ENCODE assay signal across 2 cellular contexts in the genomic region with DNA sequence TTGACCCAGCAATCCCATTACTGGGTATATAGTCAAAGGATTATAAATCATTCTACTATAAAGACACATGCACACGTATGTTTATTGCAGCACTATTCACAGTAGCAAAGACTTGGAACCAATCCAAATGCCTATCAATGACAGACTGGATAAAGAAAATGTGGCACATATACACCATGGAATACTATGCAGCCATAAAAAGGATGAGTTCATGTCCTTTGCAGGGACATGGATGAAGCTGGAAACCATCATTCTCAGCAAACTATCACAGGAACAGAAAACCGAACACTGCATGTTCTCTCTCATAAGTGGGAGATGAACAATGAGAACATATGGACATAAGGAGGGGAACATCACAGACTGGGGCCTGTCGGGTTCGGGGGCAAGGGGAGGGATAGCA.
TF ChIP-seq lines count a peak whose summit lies in the region.
"Not testable (repeated sequence)": the region's sequence is repeated elsewhere in the genome, so short reads cannot be mapped to it uniquely, and the experiment has no call there.

No MANE protein-coding gene starts in this region.

- not testable (repeated sequence) for H3K36me3 ChIP-seq in HEK293 (ENCODE audit: control insufficient read depth in 2 of 2, insufficient read depth in 1 of 2, low read length in 2 of 2)

- TF ChIP-seq CTCF in HEK293 (tag by site-specific recombination; IDR thresholded peaks at IDR 0.05); VCaP (conservative IDR thresholded peaks at IDR 0.05): not testable (repeated sequence)

- POLR2A ChIA-PET in HEK293 (lab: Yijun Ruan, JAX) = not testable (repeated sequence)

- not testable (repeated sequence) for H3K27ac ChIP-seq in HEK293 (ENCODE audit: extremely low read depth, low read depth, low read length)
- peak overlapping the region; percentile 20; the same call in 1 of the 2 replicates for H3K27ac ChIP-seq in VCaP

- H3K4me3 ChIP-seq in HEK293 (ENCODE audit: low read depth, low read length) = not testable (repeated sequence)

- not testable (repeated sequence) for H3K9me3 ChIP-seq in HEK293 (ENCODE audit: control insufficient read depth, insufficient read depth, low read depth, low read length)

- not testable (repeated sequence) for H3K4me1 ChIP-seq in HEK293 (ENCODE audit: control insufficient read depth, insufficient read depth, low read length)

- CTCF ChIA-PET in HEK293 (lab: Yijun Ruan, JAX) = interaction anchor here (1.4 kb wide), 1 partner anchor 264 kb away, joined by 5 read pairs; no protein-coding TSS in a partner anchor

TF ChIP-seq in HEK293, 187 proteins besides CTCF, POLR2A, EP300 and RAD21:
- TF ChIP-seq ZNF146 (tag by site-specific recombination; IDR thresholded peaks at IDR 0.05) = peak; percentile 92
- TF ChIP-seq, protein P1, sequence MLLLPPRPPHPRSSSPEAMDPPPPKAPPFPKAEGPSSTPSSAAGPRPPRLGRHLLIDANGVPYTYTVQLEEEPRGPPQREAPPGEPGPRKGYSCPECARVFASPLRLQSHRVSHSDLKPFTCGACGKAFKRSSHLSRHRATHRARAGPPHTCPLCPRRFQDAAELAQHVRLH (tag by site-specific recombination; IDR thresholded peaks at IDR 0.05) = peak; percentile 51; the same call in 1 of the 2 replicates
- TF ChIP-seq, protein P2, sequence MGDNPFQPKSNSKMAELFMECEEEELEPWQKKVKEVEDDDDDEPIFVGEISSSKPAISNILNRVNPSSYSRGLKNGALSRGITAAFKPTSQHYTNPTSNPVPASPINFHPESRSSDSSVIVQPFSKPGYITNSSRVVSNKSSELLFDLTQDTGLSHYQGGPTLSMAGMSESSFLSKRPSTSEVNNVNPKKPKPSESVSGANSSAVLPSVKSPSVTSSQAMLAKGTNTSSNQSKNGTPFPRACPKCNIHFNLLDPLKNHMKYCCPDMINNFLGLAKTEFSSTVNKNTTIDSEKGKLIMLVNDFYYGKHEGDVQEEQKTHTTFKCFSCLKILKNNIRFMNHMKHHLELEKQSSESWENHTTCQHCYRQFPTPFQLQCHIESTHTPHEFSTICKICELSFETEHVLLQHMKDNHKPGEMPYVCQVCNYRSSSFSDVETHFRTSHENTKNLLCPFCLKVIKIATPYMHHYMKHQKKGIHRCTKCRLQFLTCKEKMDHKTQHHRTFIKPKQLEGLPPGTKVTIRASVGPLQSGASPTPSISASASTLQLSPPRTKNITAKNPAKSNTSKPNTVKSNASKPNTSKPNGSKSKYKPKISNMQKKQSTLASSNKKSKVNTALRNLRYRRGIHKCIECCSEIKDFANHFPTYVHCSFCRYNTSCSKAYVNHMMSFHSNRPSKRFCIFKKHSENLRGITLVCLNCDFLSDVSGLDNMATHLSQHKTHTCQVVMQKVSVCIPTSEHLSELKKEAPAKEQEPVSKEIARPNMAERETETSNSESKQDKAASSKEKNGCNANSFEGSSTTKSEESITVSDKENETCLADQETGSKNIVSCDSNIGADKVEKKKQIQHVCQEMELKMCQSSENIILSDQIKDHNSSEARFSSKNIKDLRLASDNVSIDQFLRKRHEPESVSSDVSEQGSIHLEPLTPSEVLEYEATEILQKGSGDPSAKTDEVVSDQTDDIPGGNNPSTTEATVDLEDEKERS (tag by site-specific recombination; IDR thresholded peaks at IDR 0.05) = 0 out of 2 replicates have a peak, but pooled peaks have one; percentile 58
